In the genomic region with DNA sequence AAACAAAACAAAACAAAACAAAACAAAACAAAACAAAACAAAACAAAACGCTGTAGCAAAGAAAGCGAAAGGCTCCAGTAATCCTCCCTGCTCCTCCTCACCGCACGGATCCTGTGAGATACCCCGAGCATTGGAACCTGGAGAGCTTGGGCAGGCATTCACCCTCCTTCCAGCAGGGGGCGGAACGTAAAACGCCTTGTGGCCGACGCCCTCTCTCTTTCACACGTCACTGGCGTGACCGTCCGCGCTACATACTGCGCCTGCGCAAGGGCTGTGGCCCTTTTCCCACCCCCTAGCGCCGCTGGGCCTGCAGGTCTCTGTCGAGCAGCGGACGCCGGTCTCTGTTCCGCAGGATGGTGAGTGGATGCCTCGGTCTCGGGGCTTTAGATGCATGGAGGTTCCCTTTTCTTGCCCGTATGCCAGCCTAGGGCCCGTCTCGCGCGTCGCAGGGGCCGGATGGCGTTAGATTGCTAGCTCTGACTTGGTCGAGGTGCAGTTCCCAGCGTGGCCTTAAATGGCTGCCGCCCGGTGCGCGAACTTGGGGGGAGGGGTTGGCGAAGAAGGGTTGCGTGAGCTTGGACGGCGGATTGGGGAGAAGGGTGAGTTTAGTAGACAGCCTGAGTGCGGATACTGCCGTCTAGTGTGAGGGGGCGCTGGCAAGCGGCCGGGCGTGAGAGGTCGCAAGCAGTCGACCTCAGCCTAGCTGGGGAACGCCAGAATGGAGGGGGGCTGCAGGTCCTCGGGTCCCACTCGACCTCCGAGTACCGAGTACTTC, we compare ENCODE assay signal across 1 cellular context.
A peak's percentile ranks its signal among the peaks of the same experiment; 100 is the strongest.
TF ChIP-seq lines count a peak whose summit lies in the region.

A gene (plus strand): TSS at position 279 of the 775 bp plus-strand sequence. CDS start 75 bp downstream, at position 354.

TF ChIP-seq in K562, 482 proteins besides CTCF, POLR2A, EP300 and RAD21 (continued from another document and continues in another):
- TF ChIP-seq, protein P1, sequence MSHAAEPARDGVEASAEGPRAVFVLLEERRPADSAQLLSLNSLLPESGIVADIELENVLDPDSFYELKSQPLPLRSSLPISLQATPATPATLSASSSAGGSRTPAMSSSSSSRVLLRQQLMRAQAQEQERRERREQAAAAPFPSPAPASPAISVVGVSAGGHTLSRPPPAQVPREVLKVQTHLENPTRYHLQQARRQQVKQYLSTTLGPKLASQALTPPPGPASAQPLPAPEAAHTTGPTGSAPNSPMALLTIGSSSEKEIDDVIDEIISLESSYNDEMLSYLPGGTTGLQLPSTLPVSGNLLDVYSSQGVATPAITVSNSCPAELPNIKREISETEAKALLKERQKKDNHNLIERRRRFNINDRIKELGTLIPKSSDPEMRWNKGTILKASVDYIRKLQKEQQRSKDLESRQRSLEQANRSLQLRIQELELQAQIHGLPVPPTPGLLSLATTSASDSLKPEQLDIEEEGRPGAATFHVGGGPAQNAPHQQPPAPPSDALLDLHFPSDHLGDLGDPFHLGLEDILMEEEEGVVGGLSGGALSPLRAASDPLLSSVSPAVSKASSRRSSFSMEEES (CRISPR knock-in tag; IDR thresholded peaks at IDR 0.05): no peak
- TF ChIP-seq SLC30A9 (CRISPR knock-in tag; IDR thresholded peaks at IDR 0.05) (no peak), ZKSCAN8 (CRISPR knock-in tag; IDR thresholded peaks at IDR 0.05) (no peak), NBN (IDR thresholded peaks at IDR 0.05; ENCODE audit: low read depth) (no peak; the same call in none of the 2 replicates), HDAC2 (IDR thresholded peaks at IDR 0.05) (peak; percentile 88), CAMTA2 (CRISPR knock-in tag; conservative IDR thresholded peaks at IDR 0.05) (no peak), NCOA2 (IDR thresholded peaks at IDR 0.05; ENCODE audit: partially characterized antibody in 2 of 2) (no peak), NEUROD1 (IDR thresholded peaks at IDR 0.05; ENCODE audit: borderline replicate concordance, low read depth, low read length, partially characterized antibody) (peak; percentile 54), TAF9B (IDR thresholded peaks at IDR 0.05; ENCODE audit: partially characterized antibody) (peak; percentile 100), ZNF75A (CRISPR knock-in tag; IDR thresholded peaks at IDR 0.05) (peak; percentile 78), KAT8 (IDR thresholded peaks at IDR 0.05; ENCODE audit: low read depth) (no peak), ZNF3 (CRISPR knock-in tag; IDR thresholded peaks at IDR 0.05) (no peak), TEAD4 (IDR thresholded peaks at IDR 0.05; ENCODE audit: low read length) (peak; percentile 52), TEAD4 (CRISPR knock-in tag; IDR thresholded peaks at IDR 0.05; ENCODE audit: borderline replicate concordance) (no peak), NFIC (IDR thresholded peaks at IDR 0.05) (peak; percentile 85), TAF15 (IDR thresholded peaks at IDR 0.05; ENCODE audit: low read depth, low read length) (no peak), U2AF2 (optimal IDR thresholded peaks at IDR 0.05; ENCODE audit: low read depth, low read length) (no peak), ZNF57 (CRISPR knock-in tag; IDR thresholded peaks at IDR 0.05) (no peak), CBFA2T2 (conservative IDR thresholded peaks at IDR 0.05) (no peak), FOXM1 (IDR thresholded peaks at IDR 0.05; ENCODE audit: low read depth) (peak; percentile 70), FOXM1 (CRISPR knock-in tag; IDR thresholded peaks at IDR 0.05; ENCODE audit: low read depth) (peak; percentile 93), CHCHD3 (CRISPR knock-in tag; IDR thresholded peaks at IDR 0.05) (no peak), SPI1 (IDR thresholded peaks at IDR 0.05; ENCODE audit: borderline replicate concordance, low read depth, low read length) (no peak), MCM5 (IDR thresholded peaks at IDR 0.05; ENCODE audit: low read depth) (no peak), STAG1 (CRISPR knock-in tag; IDR thresholded peaks at IDR 0.05; ENCODE audit: borderline replicate concordance) (no peak), RCOR1 (IDR thresholded peaks at IDR 0.05; ENCODE audit: borderline replicate concordance in 1 of 2, low read depth in 2 of 2, low read length in 2 of 2) (peak in 1 of 2 experiments; percentile 53; a peak in 2 of 4 replicates), FUS (optimal IDR thresholded peaks at IDR 0.05; ENCODE audit: low read depth, low read length) (no peak), EWSR1 (IDR thresholded peaks at IDR 0.05; ENCODE audit: borderline replicate concordance, low read depth, partially characterized antibody) (no peak), ZNF184 (CRISPR knock-in tag; IDR thresholded peaks at IDR 0.05) (no peak), KDM2B (CRISPR knock-in tag; IDR thresholded peaks at IDR 0.05) (0 out of 2 replicates have a peak, but pooled peaks have one; percentile 16), ZFX (CRISPR knock-in tag; IDR thresholded peaks at IDR 0.05) (peak; percentile 100), ARID1B (IDR thresholded peaks at IDR 0.05) (peak; percentile 70), BRCA1 (IDR thresholded peaks at IDR 0.05) (no peak), BRCA1 (CRISPR knock-in tag; IDR thresholded peaks at IDR 0.05) (no peak), SRSF7 (optimal IDR thresholded peaks at IDR 0.05; ENCODE audit: low read depth, low read length) (no peak), PHTF2 (CRISPR knock-in tag; IDR thresholded peaks at IDR 0.05) (no peak), HCFC1 (IDR thresholded peaks at IDR 0.05; ENCODE audit: low read depth, low read length) (peak; percentile 68), SNRNP70 (optimal IDR thresholded peaks at IDR 0.05; ENCODE audit: low read depth, low read length) (peak; percentile 62), FIP1L1 (IDR thresholded peaks at IDR 0.05; ENCODE audit: low read depth, low read length, poor library complexity, severe bottlenecking) (peak; percentile 89), DPF2 (IDR thresholded peaks at IDR 0.05) (peak; percentile 65), TRIM28 (IDR thresholded peaks at IDR 0.05) (peak; percentile 81; the same call in 1 of the 2 replicates)
- TF ChIP-seq, protein P2, sequence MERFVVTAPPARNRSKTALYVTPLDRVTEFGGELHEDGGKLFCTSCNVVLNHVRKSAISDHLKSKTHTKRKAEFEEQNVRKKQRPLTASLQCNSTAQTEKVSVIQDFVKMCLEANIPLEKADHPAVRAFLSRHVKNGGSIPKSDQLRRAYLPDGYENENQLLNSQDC (CRISPR knock-in tag; IDR thresholded peaks at IDR 0.05): 0 out of 2 replicates have a peak, but pooled peaks have one; percentile 44
- TF ChIP-seq, protein P3, sequence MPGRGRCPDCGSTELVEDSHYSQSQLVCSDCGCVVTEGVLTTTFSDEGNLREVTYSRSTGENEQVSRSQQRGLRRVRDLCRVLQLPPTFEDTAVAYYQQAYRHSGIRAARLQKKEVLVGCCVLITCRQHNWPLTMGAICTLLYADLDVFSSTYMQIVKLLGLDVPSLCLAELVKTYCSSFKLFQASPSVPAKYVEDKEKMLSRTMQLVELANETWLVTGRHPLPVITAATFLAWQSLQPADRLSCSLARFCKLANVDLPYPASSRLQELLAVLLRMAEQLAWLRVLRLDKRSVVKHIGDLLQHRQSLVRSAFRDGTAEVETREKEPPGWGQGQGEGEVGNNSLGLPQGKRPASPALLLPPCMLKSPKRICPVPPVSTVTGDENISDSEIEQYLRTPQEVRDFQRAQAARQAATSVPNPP (IDR thresholded peaks at IDR 0.05; ENCODE audit: borderline replicate concordance, insufficient read depth, insufficient read length): no peak
- TF ChIP-seq, protein P4, sequence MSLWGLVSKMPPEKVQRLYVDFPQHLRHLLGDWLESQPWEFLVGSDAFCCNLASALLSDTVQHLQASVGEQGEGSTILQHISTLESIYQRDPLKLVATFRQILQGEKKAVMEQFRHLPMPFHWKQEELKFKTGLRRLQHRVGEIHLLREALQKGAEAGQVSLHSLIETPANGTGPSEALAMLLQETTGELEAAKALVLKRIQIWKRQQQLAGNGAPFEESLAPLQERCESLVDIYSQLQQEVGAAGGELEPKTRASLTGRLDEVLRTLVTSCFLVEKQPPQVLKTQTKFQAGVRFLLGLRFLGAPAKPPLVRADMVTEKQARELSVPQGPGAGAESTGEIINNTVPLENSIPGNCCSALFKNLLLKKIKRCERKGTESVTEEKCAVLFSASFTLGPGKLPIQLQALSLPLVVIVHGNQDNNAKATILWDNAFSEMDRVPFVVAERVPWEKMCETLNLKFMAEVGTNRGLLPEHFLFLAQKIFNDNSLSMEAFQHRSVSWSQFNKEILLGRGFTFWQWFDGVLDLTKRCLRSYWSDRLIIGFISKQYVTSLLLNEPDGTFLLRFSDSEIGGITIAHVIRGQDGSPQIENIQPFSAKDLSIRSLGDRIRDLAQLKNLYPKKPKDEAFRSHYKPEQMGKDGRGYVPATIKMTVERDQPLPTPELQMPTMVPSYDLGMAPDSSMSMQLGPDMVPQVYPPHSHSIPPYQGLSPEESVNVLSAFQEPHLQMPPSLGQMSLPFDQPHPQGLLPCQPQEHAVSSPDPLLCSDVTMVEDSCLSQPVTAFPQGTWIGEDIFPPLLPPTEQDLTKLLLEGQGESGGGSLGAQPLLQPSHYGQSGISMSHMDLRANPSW (CRISPR knock-in tag; IDR thresholded peaks at IDR 0.05): peak; percentile 99
- TF ChIP-seq, protein P5, sequence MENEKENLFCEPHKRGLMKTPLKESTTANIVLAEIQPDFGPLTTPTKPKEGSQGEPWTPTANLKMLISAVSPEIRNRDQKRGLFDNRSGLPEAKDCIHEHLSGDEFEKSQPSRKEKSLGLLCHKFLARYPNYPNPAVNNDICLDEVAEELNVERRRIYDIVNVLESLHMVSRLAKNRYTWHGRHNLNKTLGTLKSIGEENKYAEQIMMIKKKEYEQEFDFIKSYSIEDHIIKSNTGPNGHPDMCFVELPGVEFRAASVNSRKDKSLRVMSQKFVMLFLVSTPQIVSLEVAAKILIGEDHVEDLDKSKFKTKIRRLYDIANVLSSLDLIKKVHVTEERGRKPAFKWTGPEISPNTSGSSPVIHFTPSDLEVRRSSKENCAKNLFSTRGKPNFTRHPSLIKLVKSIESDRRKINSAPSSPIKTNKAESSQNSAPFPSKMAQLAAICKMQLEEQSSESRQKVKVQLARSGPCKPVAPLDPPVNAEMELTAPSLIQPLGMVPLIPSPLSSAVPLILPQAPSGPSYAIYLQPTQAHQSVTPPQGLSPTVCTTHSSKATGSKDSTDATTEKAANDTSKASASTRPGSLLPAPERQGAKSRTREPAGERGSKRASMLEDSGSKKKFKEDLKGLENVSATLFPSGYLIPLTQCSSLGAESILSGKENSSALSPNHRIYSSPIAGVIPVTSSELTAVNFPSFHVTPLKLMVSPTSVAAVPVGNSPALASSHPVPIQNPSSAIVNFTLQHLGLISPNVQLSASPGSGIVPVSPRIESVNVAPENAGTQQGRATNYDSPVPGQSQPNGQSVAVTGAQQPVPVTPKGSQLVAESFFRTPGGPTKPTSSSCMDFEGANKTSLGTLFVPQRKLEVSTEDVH (IDR thresholded peaks at IDR 0.05; ENCODE audit: low read depth, partially characterized antibody): no peak
- TF ChIP-seq, protein P6, sequence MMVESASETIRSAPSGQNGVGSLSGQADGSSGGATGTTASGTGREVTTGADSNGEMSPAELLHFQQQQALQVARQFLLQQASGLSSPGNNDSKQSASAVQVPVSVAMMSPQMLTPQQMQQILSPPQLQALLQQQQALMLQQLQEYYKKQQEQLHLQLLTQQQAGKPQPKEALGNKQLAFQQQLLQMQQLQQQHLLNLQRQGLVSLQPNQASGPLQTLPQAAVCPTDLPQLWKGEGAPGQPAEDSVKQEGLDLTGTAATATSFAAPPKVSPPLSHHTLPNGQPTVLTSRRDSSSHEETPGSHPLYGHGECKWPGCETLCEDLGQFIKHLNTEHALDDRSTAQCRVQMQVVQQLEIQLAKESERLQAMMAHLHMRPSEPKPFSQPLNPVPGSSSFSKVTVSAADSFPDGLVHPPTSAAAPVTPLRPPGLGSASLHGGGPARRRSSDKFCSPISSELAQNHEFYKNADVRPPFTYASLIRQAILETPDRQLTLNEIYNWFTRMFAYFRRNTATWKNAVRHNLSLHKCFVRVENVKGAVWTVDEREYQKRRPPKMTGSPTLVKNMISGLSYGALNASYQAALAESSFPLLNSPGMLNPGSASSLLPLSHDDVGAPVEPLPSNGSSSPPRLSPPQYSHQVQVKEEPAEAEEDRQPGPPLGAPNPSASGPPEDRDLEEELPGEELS (CRISPR knock-in tag; IDR thresholded peaks at IDR 0.05; ENCODE audit: borderline replicate concordance): no peak
- TF ChIP-seq, protein P7, sequence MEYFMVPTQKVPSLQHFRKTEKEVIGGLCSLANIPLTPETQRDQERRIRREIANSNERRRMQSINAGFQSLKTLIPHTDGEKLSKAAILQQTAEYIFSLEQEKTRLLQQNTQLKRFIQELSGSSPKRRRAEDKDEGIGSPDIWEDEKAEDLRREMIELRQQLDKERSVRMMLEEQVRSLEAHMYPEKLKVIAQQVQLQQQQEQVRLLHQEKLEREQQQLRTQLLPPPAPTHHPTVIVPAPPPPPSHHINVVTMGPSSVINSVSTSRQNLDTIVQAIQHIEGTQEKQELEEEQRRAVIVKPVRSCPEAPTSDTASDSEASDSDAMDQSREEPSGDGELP (CRISPR knock-in tag; IDR thresholded peaks at IDR 0.05; ENCODE audit: borderline replicate concordance): peak; percentile 89
- TF ChIP-seq, protein P8, sequence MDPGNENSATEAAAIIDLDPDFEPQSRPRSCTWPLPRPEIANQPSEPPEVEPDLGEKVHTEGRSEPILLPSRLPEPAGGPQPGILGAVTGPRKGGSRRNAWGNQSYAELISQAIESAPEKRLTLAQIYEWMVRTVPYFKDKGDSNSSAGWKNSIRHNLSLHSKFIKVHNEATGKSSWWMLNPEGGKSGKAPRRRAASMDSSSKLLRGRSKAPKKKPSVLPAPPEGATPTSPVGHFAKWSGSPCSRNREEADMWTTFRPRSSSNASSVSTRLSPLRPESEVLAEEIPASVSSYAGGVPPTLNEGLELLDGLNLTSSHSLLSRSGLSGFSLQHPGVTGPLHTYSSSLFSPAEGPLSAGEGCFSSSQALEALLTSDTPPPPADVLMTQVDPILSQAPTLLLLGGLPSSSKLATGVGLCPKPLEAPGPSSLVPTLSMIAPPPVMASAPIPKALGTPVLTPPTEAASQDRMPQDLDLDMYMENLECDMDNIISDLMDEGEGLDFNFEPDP (CRISPR knock-in tag; IDR thresholded peaks at IDR 0.05): no peak
- TF ChIP-seq, protein P9, sequence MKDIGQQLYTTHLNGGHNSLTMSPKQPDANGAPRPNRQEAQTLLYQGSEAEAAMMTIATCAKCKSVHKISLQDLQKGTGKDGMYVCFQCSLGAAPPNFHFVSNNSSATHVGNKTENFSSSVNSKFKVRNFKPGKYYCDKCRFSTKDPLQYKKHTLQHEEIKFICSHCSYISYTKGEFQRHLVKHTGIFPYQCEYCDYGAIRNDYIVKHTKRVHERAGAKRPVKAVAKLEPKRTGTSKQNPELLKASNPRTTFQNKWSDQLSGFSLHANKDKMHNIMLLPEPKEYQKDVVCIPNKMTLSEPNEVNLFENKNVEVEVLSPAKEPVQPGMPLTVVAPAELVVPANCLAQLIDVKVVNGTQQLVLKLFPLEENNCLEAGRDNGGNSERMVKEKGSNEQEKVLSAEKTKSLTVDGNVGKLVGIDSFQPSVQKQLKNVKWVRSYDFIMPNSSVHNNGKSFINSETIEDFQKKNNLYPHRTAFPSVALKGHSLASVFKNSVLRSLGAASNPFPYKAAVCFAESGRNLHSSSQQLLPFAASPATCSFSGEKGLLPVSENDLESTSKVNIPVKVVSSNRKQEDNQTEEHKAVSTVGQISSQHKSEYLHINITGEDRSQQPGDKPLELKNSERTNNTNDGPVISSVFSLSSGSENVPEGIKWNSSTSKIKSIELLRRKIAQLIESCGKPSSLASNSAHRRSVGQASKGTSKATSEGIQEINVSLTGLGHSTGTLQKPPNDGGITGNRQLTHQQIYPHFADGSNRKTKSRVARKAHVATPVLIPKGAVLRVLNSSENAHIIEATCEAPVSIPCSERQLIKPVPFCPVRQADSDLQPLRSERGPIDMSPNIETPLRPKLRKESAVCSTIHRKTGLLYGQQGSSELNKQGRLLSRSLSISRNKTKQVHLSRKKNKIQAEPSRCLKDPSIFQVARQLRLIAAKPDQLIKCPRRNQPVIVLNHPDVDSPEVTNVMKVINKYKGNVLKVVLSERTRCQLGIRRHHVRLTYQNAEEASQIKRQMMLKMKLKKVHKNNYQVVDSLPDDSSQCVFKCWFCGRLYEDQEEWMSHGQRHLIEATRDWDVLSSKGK (CRISPR knock-in tag; IDR thresholded peaks at IDR 0.05): no peak
